Comparison of ENCODE assay signal across 15 cellular contexts in the genomic region with DNA sequence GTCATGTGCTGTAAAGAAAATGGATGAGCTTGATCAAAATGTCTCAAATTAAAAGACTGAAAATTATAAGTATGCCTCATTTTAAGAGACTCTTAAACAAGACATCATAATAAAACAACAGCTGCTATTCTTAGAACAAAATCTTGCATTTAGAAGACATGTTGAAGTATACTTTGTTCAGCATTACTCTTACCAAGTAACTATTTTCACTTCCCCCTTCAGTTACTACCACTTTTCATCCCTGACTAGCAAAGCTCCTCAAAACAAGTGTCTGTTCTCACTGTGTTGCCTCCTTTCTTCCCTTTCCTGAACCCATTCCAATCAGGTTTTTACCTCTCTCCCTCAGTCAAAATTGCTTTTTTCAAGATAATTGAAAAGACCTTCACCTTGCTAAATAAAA. TPM values are rescaled to one million over a fixed set of nuclear protein-coding genes. Genes with fewer than 3 reads are reported as not detected.
DNase-seq lines count a peak whose midpoint lies in the region; ATAC-seq and TF ChIP-seq lines count a peak whose summit lies in the region.
"Had no signal": no experiment of that assay in that cellular context is flagged by ENCODE, and none has a peak within 500 bp of the region (broad histone marks: within the 10 kb centered on the region; RNA-seq: fewer than 3 reads in every experiment).

No MANE protein-coding gene starts in this region.

- no peak overlapping the region for H3K9ac ChIP-seq in mammary epithelial cell (ENCODE audit: insufficient read depth, low read length)
- H3K9ac ChIP-seq: SK-N-SH had no signal

- no peaks in the 10 kb centered on the region for H3K9me3 ChIP-seq in mammary epithelial cell (replicated peaks; ENCODE audit: insufficient read depth, low read length)
- H3K9me3 ChIP-seq: SK-N-SH, tibial artery had no signal

- DNase-seq in NAMALWA (ENCODE audit: low spot score), result peak; percentile 43
- DNase-seq in NCI-H748 (lab: John Stamatoyannopoulos, UW; ENCODE audit: unreplicated experiment), result no peak
- no peak for DNase-seq in mammary epithelial cell
- DNase-seq in stimulated activated naive CD4-positive, alpha-beta T cell (lab: John Stamatoyannopoulos, UW), result no peak
- no peak for DNase-seq in NCI-H526 (lab: John Stamatoyannopoulos, UW)
- DNase-seq: activated CD4-positive, alpha-beta T cell treated with anti-CD3 and anti-CD28 coated beads, Interleukin-2, amount 10 ng/mL, durations not matched to agents 24 days and 14 days; activated effector memory CD4-positive, alpha-beta T cell treated with Interleukin-2 at 50 U/mL for 16 hours; SK-N-SH; tibial artery had no signal

- ATAC-seq in GM18519 (IDR thresholded peaks at IDR 0.05; ENCODE audit: low FRiP score, unreplicated experiment) (peak; percentile 91), GM21390 (IDR thresholded peaks at IDR 0.05; ENCODE audit: unreplicated experiment) (peak; percentile 92), HG02981 (IDR thresholded peaks at IDR 0.05; ENCODE audit: unreplicated experiment) (peak; percentile 79)

- intact Hi-C loops in mammary epithelial cell (cut with micrococcal nuclease), result no loop called here

- no peaks in the 10 kb centered on the region for H3K36me3 ChIP-seq in mammary epithelial cell (ENCODE audit: insufficient read depth, low read length)
- H3K36me3 ChIP-seq: cardiac muscle cell, tibial artery had no signal

- H4K20me1 ChIP-seq in mammary epithelial cell (ENCODE audit: insufficient read depth, low read length), result no peaks in the 10 kb centered on the region

- no peaks in the 10 kb centered on the region for H3K4me1 ChIP-seq in mammary epithelial cell (ENCODE audit: insufficient read depth, low read length)
- H3K4me1 ChIP-seq: tibial artery had no signal

- H2AFZ ChIP-seq in mammary epithelial cell (ENCODE audit: low read depth, low read length), result no peak overlapping the region

- no peak overlapping the region for H3K4me2 ChIP-seq in mammary epithelial cell (ENCODE audit: insufficient read depth, low read depth, low read length)
- H3K4me2 ChIP-seq: SK-N-SH had no signal

- no peak overlapping the region for H3K27ac ChIP-seq in mammary epithelial cell (ENCODE audit: insufficient read depth, low read depth, low read length)
- H3K27ac ChIP-seq: C4-2B, cardiac muscle cell, epithelial cell of prostate, tibial artery had no signal

- H3K27me3 ChIP-seq in mammary epithelial cell (ENCODE audit: insufficient read depth, low read length), result no peaks in the 10 kb centered on the region
- H3K27me3 ChIP-seq: cardiac muscle cell, tibial artery had no signal

- H3K4me3 ChIP-seq in mammary epithelial cell (replicated peaks in 1 of 3; ENCODE audit: insufficient read depth in 1 of 3, low read depth in 2 of 3, low read length in 3 of 3), result no peak overlapping the region
- H3K4me3 ChIP-seq: cardiac muscle cell, tibial artery had no signal

- CTCF ChIA-PET in mammary epithelial cell (lab: Charles Lee; ENCODE audit: low non-redundant PET), result no interaction called here

- dilution Hi-C loops in mammary epithelial cell (cut with HindIII; ENCODE audit: low sequenced_read_pairs), result no loop called here

- TF ChIP-seq CTCF in mammary epithelial cell (conservative IDR thresholded peaks at IDR 0.05 in 1 of 2, IDR thresholded peaks at IDR 0.05 in 1 of 2; ENCODE audit: extremely low read depth in 1 of 2, insufficient read depth in 1 of 2, low read depth in 1 of 2, low read length in 2 of 2), result no peak

- no TSS peak for BruUV-seq in mammary epithelial cell (replicated peaks; lab: Mats Ljungman, UMichigan)

- in situ Hi-C loops in mammary epithelial cell (cut with MboI; ENCODE audit: low sequenced_read_pairs in 2 of 2), result no loop called here

- no peaks in the 10 kb centered on the region for H3K79me2 ChIP-seq in mammary epithelial cell (ENCODE audit: insufficient read depth, low read length)

RNA-seq across cellular contexts. Expression of a gene that starts 31.6 kb away (rescaled TPM):
- 10 to 100 TPM in 1 of 2 donors, 1 to 10 TPM in 1; 3.5 to 24.3 TPM for total RNA-seq in mammary epithelial cell
- 0.07 TPM for polyA plus RNA-seq in mammary epithelial cell
- not detected for polyA minus RNA-seq in mammary epithelial cell
